ENCODE assay signal across 20 cellular contexts in the genomic region with DNA sequence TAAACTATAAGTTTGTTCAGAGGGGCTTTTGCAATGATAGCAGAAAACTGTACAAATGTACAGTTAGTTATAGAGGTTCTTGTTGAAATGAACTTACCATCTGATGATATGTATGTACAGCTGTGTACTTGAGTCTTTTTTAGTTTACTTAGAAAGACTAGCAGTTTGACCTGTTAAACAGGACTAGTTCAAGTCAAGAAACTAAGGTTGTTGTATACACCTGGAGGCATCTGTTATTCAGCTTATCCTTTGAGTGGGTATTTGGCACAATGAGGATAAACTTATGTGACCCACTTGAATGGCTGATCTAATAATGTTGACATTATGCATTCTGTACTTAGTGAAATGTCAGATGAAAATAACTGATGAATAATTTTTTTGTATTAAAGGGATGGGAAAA. TPM values are rescaled to one million over a fixed set of nuclear protein-coding genes. Genes with fewer than 3 reads are reported as not detected.
DNase-seq lines count a peak whose midpoint lies in the region; ATAC-seq, FAIRE-seq and TF ChIP-seq lines count a peak whose summit lies in the region.
"Had no signal": no experiment of that assay in that cellular context is flagged by ENCODE, and none has a peak within 500 bp of the region (broad histone marks: within the 10 kb centered on the region; RNA-seq: fewer than 3 reads in every experiment).

No MANE protein-coding gene starts in this region.

- in situ Hi-C loops in K562 (cut with MboI): no loop called here

- no peak for TF ChIP-seq EP300 in K562 (IDR thresholded peaks at IDR 0.05; ENCODE audit: low read length)
- TF ChIP-seq EP300 in stomach (IDR thresholded peaks at IDR 0.05): no peak

- H4K20me1 ChIP-seq in K562 (replicated peaks; ENCODE audit: control insufficient read depth, insufficient read depth, low read length): no peaks in the 10 kb centered on the region
- peaks cover 7% of the 10 kb centered on the region for H4K20me1 ChIP-seq in neural progenitor cell (ENCODE audit: low read depth)

- no peaks in the 10 kb centered on the region for H3K27me3 Mint-ChIP-seq in activated naive CD8-positive, alpha-beta T cell
- H3K27me3 Mint-ChIP-seq in activated naive CD8-positive, alpha-beta T cell treated with anti-CD3 and anti-CD28 coated beads for 36 hours: no peaks in the 10 kb centered on the region
- no peaks in the 10 kb centered on the region for H3K27me3 Mint-ChIP-seq in neural progenitor cell (ENCODE audit: insufficient read depth, low read depth)

- no peak overlapping the region for H3K9ac ChIP-seq in K562 (ENCODE audit: insufficient read depth in 1 of 2, low read depth in 2 of 2, low read length in 2 of 2)
- no peak overlapping the region for H3K9ac ChIP-seq in neural progenitor cell
- H3K9ac ChIP-seq: GM23248 had no signal

- no peaks in the 10 kb centered on the region for H3K9me3 Mint-ChIP-seq in activated naive CD8-positive, alpha-beta T cell (ENCODE audit: low read depth)
- no peaks in the 10 kb centered on the region for H3K9me3 Mint-ChIP-seq in activated naive CD8-positive, alpha-beta T cell treated with anti-CD3 and anti-CD28 coated beads for 36 hours
- no peaks in the 10 kb centered on the region for H3K9me3 Mint-ChIP-seq in neural progenitor cell
- H3K9me3 Mint-ChIP-seq: H9, HFFc6 had no signal

- peaks cover 54% of the 10 kb centered on the region for H3K36me3 ChIP-seq in K562 (ENCODE audit: control insufficient read depth, insufficient read depth, low read length)
- H3K36me3 ChIP-seq in stomach: peaks cover 0 to 30% (median 21%) of the 10 kb centered on the region in 4 donors
- H3K36me3 ChIP-seq in neural progenitor cell: no peaks in the 10 kb centered on the region

- no peak overlapping the region for H3K27ac ChIP-seq in K562 (ENCODE audit: extremely low read depth, low read depth, low read length)
- peak overlapping the region in 3 of 5 donors; percentile 2 to 79 (median 75) for H3K27ac ChIP-seq in stomach
- H3K27ac ChIP-seq in neural progenitor cell: no peak overlapping the region
- H3K27ac ChIP-seq: A549, GM23248 had no signal

- H3K4me1 ChIP-seq in K562 (replicated peaks in 1 of 2; ENCODE audit: control insufficient read depth in 2 of 2, insufficient read depth in 2 of 2, low read length in 2 of 2): peaks cover 4 to 46% of the 10 kb centered on the region in 2 experiments
- H3K4me1 ChIP-seq in stomach: peaks cover 25 to 68% (median 50%) of the 10 kb centered on the region in 4 donors
- no peaks in the 10 kb centered on the region for H3K4me1 ChIP-seq in neural progenitor cell

- FAIRE-seq in G401.6 (lab: Jason Lieb, UNC) (peak; percentile 40), K562 (lab: Jason Lieb, UNC) (no peak)
- FAIRE-seq: A549, HTR-8/SVneo had no signal

- H3K4me3 ChIP-seq in K562: no peak overlapping the region
- no peak overlapping the region for H3K4me3 ChIP-seq in stomach
- no peak overlapping the region for H3K4me3 ChIP-seq in neural progenitor cell
- H3K4me3 ChIP-seq: A549, GM23248, Peyer's patch had no signal

- H3K27ac Mint-ChIP-seq in activated naive CD8-positive, alpha-beta T cell: peak overlapping the region; percentile 11
- no peak overlapping the region for H3K27ac Mint-ChIP-seq in activated naive CD8-positive, alpha-beta T cell treated with anti-CD3 and anti-CD28 coated beads for 36 hours
- no peak overlapping the region for H3K27ac Mint-ChIP-seq in neural progenitor cell
- H3K27ac Mint-ChIP-seq: H9, HFFc6 had no signal

- peaks cover 9% of the 10 kb centered on the region for H3K36me3 Mint-ChIP-seq in activated naive CD8-positive, alpha-beta T cell
- H3K36me3 Mint-ChIP-seq in activated naive CD8-positive, alpha-beta T cell treated with anti-CD3 and anti-CD28 coated beads for 36 hours: peaks cover 20% of the 10 kb centered on the region
- peaks cover 26% of the 10 kb centered on the region for H3K36me3 Mint-ChIP-seq in neural progenitor cell

- H3K4me3 Mint-ChIP-seq in activated naive CD8-positive, alpha-beta T cell: no peak overlapping the region
- H3K4me3 Mint-ChIP-seq in activated naive CD8-positive, alpha-beta T cell treated with anti-CD3 and anti-CD28 coated beads for 36 hours: no peak overlapping the region
- no peak overlapping the region for H3K4me3 Mint-ChIP-seq in neural progenitor cell
- H3K4me3 Mint-ChIP-seq: H9, HFFc6 had no signal

- H2AFZ ChIP-seq in K562 (ENCODE audit: low read depth, low read length) (no peak overlapping the region), neural progenitor cell (replicated peaks) (no peak overlapping the region)
- H2AFZ ChIP-seq: GM23248 had no signal

- no TSS peak for BruUV-seq in K562 (replicated peaks; lab: Mats Ljungman, UMichigan)

- H3K27me3 ChIP-seq in K562 (ENCODE audit: control insufficient read depth in 2 of 2, insufficient read depth in 2 of 2, low read length in 2 of 2) (no peaks in the 10 kb centered on the region), stomach (no peaks in the 10 kb centered on the region), neural progenitor cell (no peaks in the 10 kb centered on the region)
- H3K27me3 ChIP-seq: BE2C, Peyer's patch had no signal

- no peaks in the 10 kb centered on the region for H3K9me3 ChIP-seq in K562 (replicated peaks; ENCODE audit: control insufficient read depth, insufficient read depth, low read depth, low read length)
- no peaks in the 10 kb centered on the region for H3K9me3 ChIP-seq in stomach
- no peaks in the 10 kb centered on the region for H3K9me3 ChIP-seq in neural progenitor cell (ENCODE audit: low read depth)
- H3K9me3 ChIP-seq: A549, BE2C, Peyer's patch had no signal

- H3F3A ChIP-seq in neural progenitor cell (ENCODE audit: low read depth): peaks cover 13% of the 10 kb centered on the region

- H3K4me1 Mint-ChIP-seq in activated naive CD8-positive, alpha-beta T cell (ENCODE audit: low read depth): peaks cover 24% of the 10 kb centered on the region
- H3K4me1 Mint-ChIP-seq in activated naive CD8-positive, alpha-beta T cell treated with anti-CD3 and anti-CD28 coated beads for 36 hours: peaks cover 23% of the 10 kb centered on the region
- H3K4me1 Mint-ChIP-seq in neural progenitor cell: peaks cover 5% of the 10 kb centered on the region
- H3K4me1 Mint-ChIP-seq: H9 had no signal

- TF ChIP-seq CTCF in K562 (IDR thresholded peaks at IDR 0.05 in 2 of 3, conservative IDR thresholded peaks at IDR 0.05 in 1 of 3; ENCODE audit: insufficient read depth in 2 of 3, low read depth in 1 of 3, low read length in 3 of 3) (no peak), stomach (IDR thresholded peaks at IDR 0.05) (no peak), neural progenitor cell (IDR thresholded peaks at IDR 0.05) (no peak)

- ATAC-seq in K562: no peak
- ATAC-seq: A549 had no signal

- no peak overlapping the region for H3K4me2 ChIP-seq in K562 (ENCODE audit: insufficient read depth, low read length)
- no peak overlapping the region for H3K4me2 ChIP-seq in neural progenitor cell
- H3K4me2 ChIP-seq: A549 had no signal

- no peak for DNase-seq in activated naive CD8-positive, alpha-beta T cell treated with anti-CD3 and anti-CD28 coated beads for 36 hours
- no peak for DNase-seq in K562 (ENCODE audit: extremely low read depth in 1 of 4, low spot score in 3 of 4)
- no peak for DNase-seq in stomach
- DNase-seq in neural progenitor cell (ENCODE audit: low spot score): no peak
- no peak for DNase-seq in NCI-H524 treated with DMSO at 0.1 percent for 48 hours (lab: John Stamatoyannopoulos, UW)
- DNase-seq: BE2C, DND-41, GM23248, H9, HFFc6, IMR-90, MV-4-11, NCI-H1694 treated with DMSO at 0.1 percent for 48 hours, NCI-H2081 treated with DMSO at 0.1 percent for 48 hours, NCI-H2171 treated with DMSO at 0.1 percent for 48 hours, Peyer's patch had no signal

- CTCF ChIA-PET in K562 (lab: Yijun Ruan, JAX; ENCODE audit: low intra/inter-chr PET ratio): no interaction called here

- POLR2A ChIA-PET in K562 (lab: Yijun Ruan, JAX): interaction anchor here (4.1 kb wide), 1 partner anchor 11 kb away, joined by 18 read pairs; no protein-coding TSS in a partner anchor

- TF ChIP-seq POLR2A in K562 (conservative IDR thresholded peaks at IDR 0.05) (no peak), stomach (IDR thresholded peaks at IDR 0.05) (no peak)

- H3K79me2 ChIP-seq in K562 (ENCODE audit: control insufficient read depth, insufficient read depth, low read length) (peaks cover 16% of the 10 kb centered on the region; the same call in 2 of the 3 replicates), neural progenitor cell (ENCODE audit: low read depth) (no peaks in the 10 kb centered on the region)

- intact Hi-C loops in K562 (cut with micrococcal nuclease) (no loop called here), stomach (cut with DNase I; ENCODE audit: low total_unique reads) (no loop called here)

- no peaks in the 10 kb centered on the region for H3K9me1 ChIP-seq in K562 (ENCODE audit: control insufficient read depth, insufficient read depth, low read length)

- no peak for TF ChIP-seq RAD21 in K562 (CRISPR knock-in tag; conservative IDR thresholded peaks at IDR 0.05 in 1 of 2, IDR thresholded peaks at IDR 0.05 in 1 of 2)

RNA-seq across cellular contexts. Expression of gene MTERF2, which starts 13.4 kb away (rescaled TPM):
- 1 to 10 TPM; 4.1 to 6.6 TPM for total RNA-seq in activated naive CD8-positive, alpha-beta T cell treated with anti-CD3 and anti-CD28 coated beads for 36 hours
- total RNA-seq in K562 (2011; cell fraction: chromatin; rRNA removed; ENCODE audit: low replicate concordance): 17.7 and 36.2 TPM in 2 replicates
- 12.2 and 16.4 TPM in 2 replicates for total RNA-seq in K562 (2011; cell fraction: nucleolus; rRNA removed)
- total RNA-seq in K562 (2011; cell fraction: nucleoplasm; rRNA removed): 24.3 and 33.8 TPM in 2 replicates
- 26.4 and 35.9 TPM in 2 replicates for total RNA-seq in K562 (2014; rRNA removed)
- total RNA-seq in K562 (2014; rRNA removed; fragmentation: Illumina TruSeq; extraction: Trizol): 29.6 and 34.7 TPM in 2 replicates
- 34.1 and 37.0 TPM in 2 replicates for total RNA-seq in K562 (2015; rRNA removed; fragmentation: Illumina TruSeq; extraction: Trizol)
- total RNA-seq in K562 (2021): 30.3 and 33.7 TPM in 2 replicates
- 28.3 and 33.2 TPM in 2 replicates for polyA plus RNA-seq in K562 (2011; rRNA removed)
- polyA plus RNA-seq in K562 (2011; cell fraction: cytosol; rRNA removed): 4.7 and 14.0 TPM in 2 replicates
- polyA plus RNA-seq in K562 (2011; cell fraction: nucleus; rRNA removed): 43.6 and 46.2 TPM in 2 replicates
- polyA plus RNA-seq in K562 (2012): 21.4 and 28.5 TPM in 2 replicates
- 32.5 and 39.5 TPM in 2 replicates for polyA plus RNA-seq in K562 (2014; fragmentation: Illumina TruSeq; extraction: Trizol)
- 10 to 100 TPM; 10.0 to 11.6 TPM for polyA plus RNA-seq in K562 (2014; fragmentation: Nextera tagmentation; extraction: Ambion mirVana)
- 55.3 and 63.2 TPM in 2 replicates for polyA plus RNA-seq in K562 (2014; rRNA removed)
- polyA minus RNA-seq in K562 (2011; rRNA and poly(A)+ RNA removed): 14.2 and 15.7 TPM in 2 replicates
- 8.3 TPM in 2 replicates for polyA minus RNA-seq in K562 (2011; cell fraction: cytosol; rRNA and poly(A)+ RNA removed)
- polyA minus RNA-seq in K562 (2011; cell fraction: nucleus; rRNA and poly(A)+ RNA removed): 11.4 and 18.4 TPM in 2 replicates
- 10 to 100 TPM; 15.2 to 32.5 (median 17.1) TPM for total RNA-seq in stomach
- 10 to 100 TPM in 2 of 3 donors, 1 to 10 TPM in 1; 9.0 to 18.8 (median 13.9) TPM for polyA plus RNA-seq in stomach
- total RNA-seq in neural progenitor cell (ENCODE audit: low replicate concordance): 16.5 and 25.1 TPM in 2 replicates

RNA-seq across cellular contexts. Expression of gene TMEM263, which starts 17.8 kb away (rescaled TPM):
- 10 to 100 TPM; 33.2 to 37.7 TPM for total RNA-seq in activated naive CD8-positive, alpha-beta T cell treated with anti-CD3 and anti-CD28 coated beads for 36 hours
- total RNA-seq in K562 (2011; cell fraction: chromatin; rRNA removed; ENCODE audit: low replicate concordance): 16.9 and 65.5 TPM in 2 replicates
- 8.3 and 13.7 TPM in 2 replicates for total RNA-seq in K562 (2011; cell fraction: nucleolus; rRNA removed)
- 27.2 and 42.5 TPM in 2 replicates for total RNA-seq in K562 (2011; cell fraction: nucleoplasm; rRNA removed)
- total RNA-seq in K562 (2014; rRNA removed) (14.8 and 18.7 TPM in 2 replicates), K562 (2014; rRNA removed; fragmentation: Illumina TruSeq; extraction: Trizol) (31.6 and 35.0 TPM in 2 replicates), K562 (2015; rRNA removed; fragmentation: Illumina TruSeq; extraction: Trizol) (24.1 and 26.4 TPM in 2 replicates), K562 (2021) (26.7 and 27.4 TPM in 2 replicates), stomach (100 to 1,000 TPM in 2 of 5 donors, 10 to 100 TPM in 3; 26.8 to 108 (median 36.7) TPM), neural progenitor cell (ENCODE audit: low replicate concordance) (25.8 and 39.7 TPM in 2 replicates)
- polyA plus RNA-seq in K562 (2011; rRNA removed) (36.7 and 37.8 TPM in 2 replicates), K562 (2014; fragmentation: Illumina TruSeq; extraction: Trizol) (22.3 and 24.4 TPM in 2 replicates), K562 (2014; fragmentation: Nextera tagmentation; extraction: Ambion mirVana) (10 to 100 TPM; 14.8 to 17.8 TPM), K562 (2014; rRNA removed) (12.6 and 13.7 TPM in 2 replicates), stomach (10 to 100 TPM; 12.9 to 32.1 (median 21.1) TPM)
- 11.5 and 19.9 TPM in 2 replicates for polyA plus RNA-seq in K562 (2011; cell fraction: cytosol; rRNA removed)
- polyA plus RNA-seq in K562 (2011; cell fraction: nucleus; rRNA removed): 12.5 and 19.9 TPM in 2 replicates
- 21.6 and 24.9 TPM in 2 replicates for polyA plus RNA-seq in K562 (2012)
- 67.2 and 88.0 TPM in 2 replicates for polyA minus RNA-seq in K562 (2011; rRNA and poly(A)+ RNA removed)
- polyA minus RNA-seq in K562 (2011; cell fraction: cytosol; rRNA and poly(A)+ RNA removed): 27.7 and 36.7 TPM in 2 replicates
- 11.0 and 29.5 TPM in 2 replicates for polyA minus RNA-seq in K562 (2011; cell fraction: nucleus; rRNA and poly(A)+ RNA removed)

Comparison
In these comparisons a context has a peak if more than half of its experiments do, and no peak if none do; other contexts are left out.
1. H3K27ac ChIP-seq: peak in stomach (3 of 5); none in K562 (single experiment) and neural progenitor cell (single experiment).